In genomic region chr5:109691248-109691574, GRCh38 we compare ENCODE assay signal across 8 cellular contexts. TPM values are rescaled to one million over a fixed set of nuclear protein-coding genes. Genes with fewer than 3 reads are reported as not detected.
DNase-seq lines count a peak whose midpoint lies in the region; ATAC-seq and TF ChIP-seq lines count a peak whose summit lies in the region.

No MANE protein-coding gene starts in this region.

- ATAC-seq in heart left ventricle: no peak
- no peak for ATAC-seq in left cardiac atrium
- no peak for ATAC-seq in activated naive CD4-positive, alpha-beta T cell treated with anti-CD3 and anti-CD28 coated beads, Interleukin-2, amount 50 U/mL, for 72 hours
- ATAC-seq in left colon: no peak

- H3K27ac ChIP-seq in heart left ventricle (peak overlapping the region in 10 of 12 donors; percentile 6 to 99 (median 95)), thymus (ENCODE audit: low read depth) (peak overlapping the region; percentile 99)

- DNase-seq in heart left ventricle (no peak), left cardiac atrium (no peak), kidney epithelial cell (ENCODE audit: low read depth) (no peak), left colon (no peak), midbrain (lab: John Stamatoyannopoulos, UW) (no peak), NCI-H345 (lab: John Stamatoyannopoulos, UW) (no peak)
- peak in 1 of 2 donors; percentile 24 for DNase-seq in activated naive CD4-positive, alpha-beta T cell treated with anti-CD3 and anti-CD28 coated beads, Interleukin-2, amount 50 U/mL, for 72 hours (ENCODE audit: low spot score in 2 of 2)

- H3K27ac Mint-ChIP-seq in activated naive CD4-positive, alpha-beta T cell treated with anti-CD3 and anti-CD28 coated beads, Interleukin-2, amount 50 U/mL, for 72 hours: peak overlapping the region; percentile 84 to 94

- H3K9me3 Mint-ChIP-seq in activated naive CD4-positive, alpha-beta T cell treated with anti-CD3 and anti-CD28 coated beads, Interleukin-2, amount 50 U/mL, for 72 hours: no peaks in the 10 kb centered on the region

- H3K9me3 ChIP-seq in heart left ventricle: peaks cover 0 to 14% (median 0%) of the 10 kb centered on the region in 12 donors
- no peaks in the 10 kb centered on the region for H3K9me3 ChIP-seq in thymus (ENCODE audit: control insufficient read depth)

- H3K36me3 Mint-ChIP-seq in activated naive CD4-positive, alpha-beta T cell treated with anti-CD3 and anti-CD28 coated beads, Interleukin-2, amount 50 U/mL, for 72 hours: peaks cover 0 to 6% of the 10 kb centered on the region in 2 donors

- peak in 1 of 12 donors; percentile 6 for TF ChIP-seq CTCF in heart left ventricle (IDR thresholded peaks at IDR 0.05)
- no peak for TF ChIP-seq CTCF in kidney epithelial cell (IDR thresholded peaks at IDR 0.05; ENCODE audit: insufficient read depth, low read length, poor library complexity, severe bottlenecking)

- H3K4me1 ChIP-seq in heart left ventricle (peaks cover 0 to 55% (median 25%) of the 10 kb centered on the region in 12 donors), thymus (ENCODE audit: control insufficient read depth, insufficient read depth, low read length) (peaks cover 16% of the 10 kb centered on the region)

- 5 to 11% (median 7%) methylated on average over 11 of the region's 11 CpGs for WGBS in heart left ventricle, 4 donors
- 3% methylated on average over 11 of the region's 11 CpGs for WGBS in thymus

- H3K36me3 ChIP-seq in heart left ventricle (no peaks in the 10 kb centered on the region), kidney epithelial cell (ENCODE audit: control insufficient read depth, insufficient read depth, low read length) (no peaks in the 10 kb centered on the region), thymus (ENCODE audit: control insufficient read depth, insufficient read depth) (no peaks in the 10 kb centered on the region)

- H3K27me3 ChIP-seq in heart left ventricle (no peaks in the 10 kb centered on the region), kidney epithelial cell (ENCODE audit: control insufficient read depth, insufficient read depth, low read length) (no peaks in the 10 kb centered on the region), thymus (ENCODE audit: control insufficient read depth, insufficient read depth) (no peaks in the 10 kb centered on the region)

- TF ChIP-seq POLR2A in heart left ventricle (IDR thresholded peaks at IDR 0.05): no peak

- intact Hi-C loops in heart left ventricle (cut with DNase I) (loop anchor here in 2 of 10 donors (2.0 to 10.0 kb wide), 3 partner anchors 54 to 934 kb away; no protein-coding TSS in a partner anchor), left cardiac atrium (cut with DNase I) (no loop called here), left colon (cut with DNase I, micrococcal nuclease) (no loop called here)

- peak overlapping the region; percentile 62 to 98 (median 88) for H3K4me3 ChIP-seq in heart left ventricle
- peak overlapping the region; percentile 90 for H3K4me3 ChIP-seq in kidney epithelial cell (ENCODE audit: low read depth, low read length)
- peak overlapping the region; percentile 92 for H3K4me3 ChIP-seq in thymus (ENCODE audit: low read length)

RNA-seq across cellular contexts. Expression of gene MAN2A1, which starts 1.5 kb away (rescaled TPM):
- 10 to 100 TPM in 2 of 9 donors, 1 to 10 TPM in 7; 5.9 to 22.9 (median 8.5) TPM for total RNA-seq in heart left ventricle
- 1 to 10 TPM; 2.0 to 5.1 TPM for polyA plus RNA-seq in heart left ventricle
- total RNA-seq in left cardiac atrium: 10 to 100 TPM; 10.4 to 15.4 TPM
- 10 to 100 TPM; 32.3 to 41.0 TPM for total RNA-seq in activated naive CD4-positive, alpha-beta T cell treated with anti-CD3 and anti-CD28 coated beads, Interleukin-2, amount 50 U/mL, for 72 hours
- total RNA-seq in kidney epithelial cell: 53.1 and 55.5 TPM in 2 replicates
- polyA plus RNA-seq in thymus: 22.2 TPM
- total RNA-seq in left colon: 100 to 1,000 TPM in 1 of 2 donors, 10 to 100 TPM in 1; 89.5 to 106 TPM
